In genomic region chr18:53797998-53798397, GRCh38 we compare ENCODE assay signal across 19 cellular contexts.
A peak's percentile ranks its signal among the peaks of the same experiment; 100 is the strongest.
DNase-seq lines count a peak whose midpoint lies in the region; ATAC-seq and TF ChIP-seq lines count a peak whose summit lies in the region.
"Had no signal": no experiment of that assay in that cellular context is flagged by ENCODE, and none has a peak within 500 bp of the region (broad histone marks: within the 10 kb centered on the region; RNA-seq: fewer than 3 reads in every experiment).

No MANE protein-coding gene starts in this region.

- intact Hi-C loops in colonic mucosa (cut with DNase I) (no loop called here), transverse colon (cut with DNase I; ENCODE audit: low total_unique reads) (no loop called here)

- no peak overlapping the region for H2BK15ac ChIP-seq in mesenchymal stem cell (ENCODE audit: low read depth, poor library complexity, severe bottlenecking)

- DNase-seq in OCI-M1 (lab: John Stamatoyannopoulos, UW) (peak; percentile 53), colonic mucosa (peak; percentile 47), mesenchymal stem cell (no peak), transverse colon (peak; percentile 43)
- DNase-seq in stimulated activated CD4-positive, alpha-beta T cell treated with anti-CD3 and anti-CD28 coated beads, Interleukin-15, amount 100 ng/mL, for 24 hours: no peak
- DNase-seq: C1 segment of cervical spinal cord; CD4-positive, alpha-beta memory T cell; COR-L47; DMS 273 treated with DMSO at 0.1 percent for 48 hours; DMS79; EL; GDM1; H9 had no signal

- H3K27me3 ChIP-seq in colonic mucosa: no peaks in the 10 kb centered on the region
- no peaks in the 10 kb centered on the region for H3K27me3 ChIP-seq in mesenchymal stem cell (ENCODE audit: control insufficient read depth in 1 of 2, insufficient read depth in 1 of 2, low read length in 2 of 2)
- H3K27me3 ChIP-seq in transverse colon: no peaks in the 10 kb centered on the region

- TF ChIP-seq CTCF in colonic mucosa (IDR thresholded peaks at IDR 0.05) (no peak), transverse colon (IDR thresholded peaks at IDR 0.05) (no peak)

- H3K23ac ChIP-seq in mesenchymal stem cell (ENCODE audit: low read length in 2 of 2): no peak overlapping the region

- no peak for ATAC-seq in GM18873 (IDR thresholded peaks at IDR 0.05; ENCODE audit: low FRiP score, unreplicated experiment)
- no peak for ATAC-seq in GM19328 (IDR thresholded peaks at IDR 0.05; ENCODE audit: unreplicated experiment)
- ATAC-seq in HG03039 (IDR thresholded peaks at IDR 0.05; ENCODE audit: unreplicated experiment): no peak
- ATAC-seq: GM12878, GM23338, HCT116 had no signal

- no peak overlapping the region for H2AFZ ChIP-seq in mesenchymal stem cell (ENCODE audit: low read depth, low read length)

- H3K4ac ChIP-seq in mesenchymal stem cell (ENCODE audit: low read depth in 1 of 2, low read length in 2 of 2): no peak overlapping the region

- no peaks in the 10 kb centered on the region for H3K4me1 ChIP-seq in colonic mucosa
- H3K4me1 ChIP-seq in mesenchymal stem cell (ENCODE audit: control insufficient read depth, insufficient read depth, low read depth, low read length): no peaks in the 10 kb centered on the region
- H3K4me1 ChIP-seq in transverse colon: peaks cover 0 to 31% (median 2%) of the 10 kb centered on the region in 4 donors

- no peak overlapping the region for H3K4me2 ChIP-seq in mesenchymal stem cell (ENCODE audit: low read length, poor library complexity, severe bottlenecking)
- H3K4me2 ChIP-seq: GM23338 had no signal

- no peak overlapping the region for H2AK5ac ChIP-seq in mesenchymal stem cell (ENCODE audit: low read length, severe bottlenecking)

- H3K4me3 ChIP-seq in colonic mucosa (no peak overlapping the region), mesenchymal stem cell (ENCODE audit: insufficient read depth in 1 of 2, low read depth in 1 of 2, low read length in 2 of 2) (no peak overlapping the region), transverse colon (no peak overlapping the region)
- H3K4me3 ChIP-seq: GM12878, GM23338 had no signal

- no peak overlapping the region for H4K91ac ChIP-seq in mesenchymal stem cell (ENCODE audit: low read length)

- TF ChIP-seq POLR2A in transverse colon (IDR thresholded peaks at IDR 0.05): no peak

- no peak overlapping the region for H2BK120ac ChIP-seq in mesenchymal stem cell (ENCODE audit: low read depth, low read length)

- WGBS in mesenchymal stem cell: 75% methylated on average over 1 of the region's 1 CpG
- WGBS in transverse colon (ENCODE audit: low coverage in 1 of 2), 2 donors: 31 to 40% methylated on average over 1 of the region's 1 CpG

- H2BK12ac ChIP-seq in mesenchymal stem cell (ENCODE audit: low read length in 2 of 2): no peak overlapping the region

- H3K27ac ChIP-seq in colonic mucosa (peak overlapping the region; percentile 19), mesenchymal stem cell (ENCODE audit: low read length, poor library complexity, severe bottlenecking) (peak overlapping the region; percentile 22), transverse colon (peak overlapping the region; percentile 47 to 70 (median 65))

- no peak overlapping the region for H4K8ac ChIP-seq in mesenchymal stem cell (ENCODE audit: low read length)

- no peak overlapping the region for H3K14ac ChIP-seq in mesenchymal stem cell (ENCODE audit: low read length in 2 of 2)

- H3K36me3 ChIP-seq in colonic mucosa (no peaks in the 10 kb centered on the region), mesenchymal stem cell (ENCODE audit: control insufficient read depth in 1 of 2, insufficient read depth in 2 of 2, low read depth in 1 of 2, low read length in 2 of 2) (no peaks in the 10 kb centered on the region), transverse colon (no peaks in the 10 kb centered on the region)

- in situ Hi-C loops in transverse colon (cut with MboI; ENCODE audit: low pct_ligation_motif_present in 1 of 4, low pct_unique_long_range_greater_than_20kb in 1 of 4, low sequenced_read_pairs in 3 of 4): no loop called here

- no peak for TF ChIP-seq EP300 in transverse colon (IDR thresholded peaks at IDR 0.05; ENCODE audit: low read depth)

- H3K9me3 ChIP-seq in colonic mucosa (no peaks in the 10 kb centered on the region), mesenchymal stem cell (ENCODE audit: control insufficient read depth, low read length) (no peaks in the 10 kb centered on the region), transverse colon (no peaks in the 10 kb centered on the region)

- no peaks in the 10 kb centered on the region for H3K79me1 ChIP-seq in mesenchymal stem cell (replicated peaks; ENCODE audit: low read length, poor library complexity, severe bottlenecking)

- no peak overlapping the region for H2BK5ac ChIP-seq in mesenchymal stem cell (ENCODE audit: low read depth, low read length, poor library complexity, severe bottlenecking)

- H3K18ac ChIP-seq in mesenchymal stem cell (ENCODE audit: low read depth in 1 of 2, low read length in 2 of 2): no peak overlapping the region

- H3K9ac ChIP-seq in colonic mucosa (ENCODE audit: low read depth in 2 of 2, low read length in 2 of 2) (no peak overlapping the region), mesenchymal stem cell (ENCODE audit: low read length) (peak overlapping the region; percentile 17)

Comparison
In these comparisons a context has a peak if more than half of its experiments do, and no peak if none do; other contexts are left out.
1. DNase-seq: peak in OCI-M1 (single experiment), colonic mucosa (single experiment) and transverse colon (single experiment); none in mesenchymal stem cell (single experiment) and stimulated activated CD4-positive, alpha-beta T cell treated with anti-CD3 and anti-CD28 coated beads, Interleukin-15, amount 100 ng/mL, for 24 hours (single experiment).
2. Peak in every context shown above with its lines, with median percentiles within 50 percentile points of each other: H3K27ac ChIP-seq.